Comparison of ENCODE assay signal across 9 cellular contexts in the genomic region with DNA sequence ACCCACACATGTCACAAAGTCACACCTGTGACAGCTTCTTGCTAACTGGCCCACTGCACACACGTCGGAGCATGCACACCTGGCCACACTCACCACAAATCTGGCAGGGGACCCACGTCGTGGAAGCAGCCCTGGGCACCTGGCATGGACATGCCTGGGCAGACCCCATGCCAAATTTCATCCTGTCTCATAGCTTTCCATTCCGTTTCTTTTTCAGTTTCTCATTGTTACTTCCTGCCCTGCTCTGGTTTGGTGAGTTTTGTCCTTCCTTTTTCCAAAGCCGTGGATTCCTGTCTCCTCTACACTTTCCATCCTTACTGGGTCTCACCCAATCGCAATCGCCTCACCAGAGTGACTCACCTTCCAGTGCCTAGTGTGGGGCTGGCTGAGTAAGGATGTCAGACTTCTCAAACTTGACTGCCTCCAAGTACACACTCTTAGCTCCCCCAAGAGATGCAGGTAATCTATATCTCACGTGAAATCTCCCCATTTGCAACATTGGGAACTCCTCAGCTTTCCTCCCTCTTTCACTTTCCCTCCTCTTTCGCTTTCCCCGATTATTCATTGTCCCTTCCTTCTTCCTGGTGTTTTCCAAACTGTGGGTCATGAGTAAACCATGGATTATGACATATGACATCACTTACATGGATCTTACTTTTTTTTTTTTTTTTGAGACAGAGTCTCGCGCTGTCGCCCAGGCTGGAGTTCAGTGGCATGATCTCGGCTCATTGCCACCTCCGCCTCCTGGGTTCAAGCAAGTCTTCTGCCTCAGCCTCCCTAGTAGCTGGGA. TPM values are rescaled to one million over a fixed set of nuclear protein-coding genes. Genes with fewer than 3 reads are reported as not detected.
DNase-seq lines count a peak whose midpoint lies in the region; ATAC-seq and TF ChIP-seq lines count a peak whose summit lies in the region.
"Had no signal": no experiment of that assay in that cellular context is flagged by ENCODE, and none has a peak within 500 bp of the region (broad histone marks: within the 10 kb centered on the region; RNA-seq: fewer than 3 reads in every experiment).

No MANE protein-coding gene starts in this region.

- peak overlapping the region; percentile 79 for H3K4me3 Mint-ChIP-seq in CD8-positive, alpha-beta T cell

- TF ChIP-seq CTCF in CD8-positive, alpha-beta T cell (IDR thresholded peaks at IDR 0.05) = no peak

- POLR2A ChIA-PET in CD8-positive, alpha-beta T cell (lab: Charles Lee) = interaction anchor here (1.2 kb wide), 1 partner anchor 11 kb away, joined by 4 read pairs; no protein-coding TSS in a partner anchor

- no peaks in the 10 kb centered on the region for H3K27me3 ChIP-seq in CD8-positive, alpha-beta T cell (ENCODE audit: insufficient read depth, low read length)

- H3K36me3 ChIP-seq in CD8-positive, alpha-beta T cell (ENCODE audit: insufficient read depth, low read length) = no peaks in the 10 kb centered on the region
- no peaks in the 10 kb centered on the region for H3K36me3 ChIP-seq in urinary bladder (ENCODE audit: insufficient read depth)
- H3K36me3 ChIP-seq: neutrophil had no signal

- H3K27me3 Mint-ChIP-seq in CD8-positive, alpha-beta T cell (ENCODE audit: low read depth) = no peaks in the 10 kb centered on the region

- H3K4me1 Mint-ChIP-seq in CD8-positive, alpha-beta T cell (ENCODE audit: low read depth) = peaks cover 19% of the 10 kb centered on the region

- CTCF ChIA-PET in CD8-positive, alpha-beta T cell (lab: Charles Lee) = interaction anchor here (1.0 to 2.4 kb wide), 5 partner anchors 10 to 22 kb away, joined by 3 to 22 read pairs (median 8); no protein-coding TSS in a partner anchor

- peaks cover 30% of the 10 kb centered on the region for H3K4me1 ChIP-seq in CD8-positive, alpha-beta T cell (ENCODE audit: insufficient read depth, low read length)
- H3K4me1 ChIP-seq in urinary bladder (ENCODE audit: insufficient read depth) = no peaks in the 10 kb centered on the region

- H3K27ac Mint-ChIP-seq in CD8-positive, alpha-beta T cell = peak overlapping the region; percentile 56
- H3K27ac Mint-ChIP-seq in activated naive CD4-positive, alpha-beta T cell treated with anti-CD3 and anti-CD28 coated beads, Interleukin-2, amount 50 U/mL, for 72 hours = peak overlapping the region in 1 of 2 donors; percentile 99

- no peak for DNase-seq in CD8-positive, alpha-beta T cell
- DNase-seq in HT-29 (ENCODE audit: low spot score) (peak; percentile 46), kidney glomerular epithelial cell (lab: John Stamatoyannopoulos, UW) (peak; percentile 84), NCI-H345 (lab: John Stamatoyannopoulos, UW) (no peak), sciatic nerve (ENCODE audit: low spot score) (no peak)
- DNase-seq in activated naive CD4-positive, alpha-beta T cell treated with anti-CD3 and anti-CD28 coated beads, Interleukin-2, amount 50 U/mL, for 72 hours (ENCODE audit: low spot score in 2 of 2) = peak; percentile 24 to 83

- 55% methylated on average over 16 of the region's 16 CpGs for WGBS in urinary bladder

- no peaks in the 10 kb centered on the region for H3K9me3 Mint-ChIP-seq in CD8-positive, alpha-beta T cell
- H3K9me3 Mint-ChIP-seq in activated naive CD4-positive, alpha-beta T cell treated with anti-CD3 and anti-CD28 coated beads, Interleukin-2, amount 50 U/mL, for 72 hours = no peaks in the 10 kb centered on the region

- ATAC-seq in CD8-positive, alpha-beta T cell = no peak
- ATAC-seq in activated naive CD4-positive, alpha-beta T cell treated with anti-CD3 and anti-CD28 coated beads, Interleukin-2, amount 50 U/mL, for 72 hours = peak in 1 of 2 donors; percentile 50
- ATAC-seq in sciatic nerve (no peak), GM21786 (IDR thresholded peaks at IDR 0.05; ENCODE audit: unreplicated experiment) (no peak)

- H3K4me3 ChIP-seq in CD8-positive, alpha-beta T cell (ENCODE audit: low read depth, low read length) = no peak overlapping the region
- no peak overlapping the region for H3K4me3 ChIP-seq in urinary bladder (ENCODE audit: low read depth, low read length)

- intact Hi-C loops in CD8-positive, alpha-beta T cell (cut with DNase I, micrococcal nuclease) = no loop called here
- intact Hi-C loops in sciatic nerve (cut with DNase I) = no loop called here

- no peak overlapping the region for H3K27ac ChIP-seq in CD8-positive, alpha-beta T cell (ENCODE audit: low read depth, low read length)
- peak overlapping the region; percentile 3 for H3K27ac ChIP-seq in urinary bladder (ENCODE audit: low read depth)
- H3K27ac ChIP-seq: neutrophil had no signal

- no peaks in the 10 kb centered on the region for H3K9me3 ChIP-seq in CD8-positive, alpha-beta T cell (ENCODE audit: low read length)
- H3K9me3 ChIP-seq: neutrophil had no signal

- no peaks in the 10 kb centered on the region for H3K36me3 Mint-ChIP-seq in CD8-positive, alpha-beta T cell
- peaks cover 0 to 16% of the 10 kb centered on the region in 2 donors for H3K36me3 Mint-ChIP-seq in activated naive CD4-positive, alpha-beta T cell treated with anti-CD3 and anti-CD28 coated beads, Interleukin-2, amount 50 U/mL, for 72 hours

RNA-seq across cellular contexts. Expression of a gene that starts 1.6 kb away (rescaled TPM):
- 10 to 100 TPM; 29.3 to 30.2 TPM for total RNA-seq in CD8-positive, alpha-beta T cell
- 51.0 and 56.4 TPM in 2 replicates for total RNA-seq in HT-29 (2014; rRNA removed; shearing (Covaris generic))
- total RNA-seq in activated naive CD4-positive, alpha-beta T cell treated with anti-CD3 and anti-CD28 coated beads, Interleukin-2, amount 50 U/mL, for 72 hours = 10 to 100 TPM; 21.9 to 84.2 TPM
- 1.3 TPM for total RNA-seq in urinary bladder
- polyA plus RNA-seq in urinary bladder = 6.7 TPM
- 5.4 TPM for total RNA-seq in sciatic nerve

RNA-seq across cellular contexts. Expression of a gene that starts 23.7 kb away (rescaled TPM):
- total RNA-seq in CD8-positive, alpha-beta T cell = 10 to 100 TPM; 53.7 to 59.0 TPM
- total RNA-seq in HT-29 (2014; rRNA removed; shearing (Covaris generic)) = 19.8 and 34.8 TPM in 2 replicates
- total RNA-seq in activated naive CD4-positive, alpha-beta T cell treated with anti-CD3 and anti-CD28 coated beads, Interleukin-2, amount 50 U/mL, for 72 hours = 10 to 100 TPM; 50.0 to 60.2 TPM
- total RNA-seq in urinary bladder = 8.0 TPM
- 36.6 TPM for polyA plus RNA-seq in urinary bladder
- total RNA-seq in sciatic nerve = 42.4 TPM

RNA-seq across cellular contexts. Expression of a gene that starts 42.1 kb away (rescaled TPM):
- total RNA-seq in CD8-positive, alpha-beta T cell = 10 to 100 TPM; 12.4 to 14.7 TPM
- 20.2 and 22.0 TPM in 2 replicates for total RNA-seq in HT-29 (2014; rRNA removed; shearing (Covaris generic))
- total RNA-seq in activated naive CD4-positive, alpha-beta T cell treated with anti-CD3 and anti-CD28 coated beads, Interleukin-2, amount 50 U/mL, for 72 hours = 10 to 100 TPM; 16.9 to 20.0 TPM
- 2.8 TPM for total RNA-seq in urinary bladder
- 32.0 TPM for polyA plus RNA-seq in urinary bladder
- 28.2 TPM for total RNA-seq in sciatic nerve

Comparison
In these comparisons a context has a peak if more than half of its experiments do, and no peak if none do; other contexts are left out.
1. DNase-seq: peak in HT-29 (single experiment), activated naive CD4-positive, alpha-beta T cell treated with anti-CD3 and anti-CD28 coated beads, Interleukin-2, amount 50 U/mL, for 72 hours (2 of 2) and kidney glomerular epithelial cell (single experiment); none in CD8-positive, alpha-beta T cell (0 of 7), NCI-H345 (single experiment) and sciatic nerve (single experiment).